Comparison of ENCODE assay signal across 15 cellular contexts in genomic region chr14:68665792-68666195, GRCh38.
DNase-seq lines count a peak whose midpoint lies in the region; ATAC-seq and TF ChIP-seq lines count a peak whose summit lies in the region.
"Had no signal": no experiment of that assay in that cellular context is flagged by ENCODE, and none has a peak within 500 bp of the region (broad histone marks: within the 10 kb centered on the region; RNA-seq: fewer than 3 reads in every experiment).

No MANE protein-coding gene starts in this region.

- H3K27me3 Mint-ChIP-seq in mesothelial cell of epicardium (ENCODE audit: low read depth) = no peaks in the 10 kb centered on the region
- H3K27me3 Mint-ChIP-seq in activated T-cell treated with anti-CD3 and anti-CD28 coated beads, Interleukin-2, amount 50 U/mL, for 24 hours = no peaks in the 10 kb centered on the region

- no peak overlapping the region for H3K4me3 Mint-ChIP-seq in mesothelial cell of epicardium
- no peak overlapping the region for H3K4me3 Mint-ChIP-seq in activated T-cell treated with anti-CD3 and anti-CD28 coated beads, Interleukin-2, amount 50 U/mL, for 24 hours

- peak overlapping the region; percentile 93 for H3K27ac Mint-ChIP-seq in mesothelial cell of epicardium
- H3K27ac Mint-ChIP-seq in activated T-cell treated with anti-CD3 and anti-CD28 coated beads, Interleukin-2, amount 50 U/mL, for 24 hours = no peak overlapping the region

- TF ChIP-seq CTCF in astrocyte of the spinal cord (IDR thresholded peaks at IDR 0.05; ENCODE audit: low read depth, low read length) = no peak
- no peak for TF ChIP-seq CTCF in mesothelial cell of epicardium (IDR thresholded peaks at IDR 0.05; ENCODE audit: unreplicated experiment)
- no peak for TF ChIP-seq CTCF in suprapubic skin (IDR thresholded peaks at IDR 0.05)

- H3K9me3 Mint-ChIP-seq in mesothelial cell of epicardium = no peaks in the 10 kb centered on the region
- peaks cover 7% of the 10 kb centered on the region for H3K9me3 Mint-ChIP-seq in activated T-cell treated with anti-CD3 and anti-CD28 coated beads, Interleukin-2, amount 50 U/mL, for 24 hours

- in situ Hi-C loops in astrocyte of the spinal cord (cut with HindIII; ENCODE audit: low sequenced_read_pairs) = no loop called here

- H3K9me3 ChIP-seq in suprapubic skin = no peaks in the 10 kb centered on the region

- H3K27me3 ChIP-seq in suprapubic skin = no peaks in the 10 kb centered on the region

- H3K4me1 Mint-ChIP-seq in mesothelial cell of epicardium = peaks cover 87% of the 10 kb centered on the region
- peaks cover 56% of the 10 kb centered on the region for H3K4me1 Mint-ChIP-seq in activated T-cell treated with anti-CD3 and anti-CD28 coated beads, Interleukin-2, amount 50 U/mL, for 24 hours (ENCODE audit: low read depth)

- DNase-seq in NCI-H2107 (lab: John Stamatoyannopoulos, UW) (peak; percentile 59), astrocyte of the spinal cord (ENCODE audit: low read depth, low spot score) (peak; percentile 17), mesothelial cell of epicardium (ENCODE audit: low spot score in 2 of 2, unreplicated experiment in 2 of 2) (peak in 1 of 2 experiments; percentile 31), suprapubic skin (ENCODE audit: low spot score in 2 of 2) (no peak), mucosa of gallbladder (ENCODE audit: low spot score) (no peak)
- DNase-seq in activated T-cell treated with anti-CD3 and anti-CD28 coated beads, Interleukin-2, amount 50 U/mL, for 24 hours = no peak
- no peak for DNase-seq in activated CD4-positive, alpha-beta T cell treated with anti-CD3 and anti-CD28 coated beads, Interleukin-2, amount 50 U/mL, for 4 hours
- DNase-seq: hypothalamus; naive thymus-derived CD4-positive, alpha-beta T cell; NCI-H1436 treated with DMSO at 0.1 percent for 48 hours; stimulated activated CD4-positive, alpha-beta T cell treated with anti-CD3 and anti-CD28 coated beads, Interleukin-2, amount 100 ng/mL, for 48 hours; substantia nigra; WERI-Rb-1 had no signal

- no peaks in the 10 kb centered on the region for H3K36me3 ChIP-seq in suprapubic skin
- H3K36me3 ChIP-seq: WERI-Rb-1 had no signal

- TF ChIP-seq EP300 in suprapubic skin (IDR thresholded peaks at IDR 0.05) = no peak

- no peak overlapping the region for H3K4me3 ChIP-seq in astrocyte of the spinal cord (ENCODE audit: low read depth, low read length)
- no peak overlapping the region for H3K4me3 ChIP-seq in suprapubic skin

- peaks cover 57% of the 10 kb centered on the region for H3K4me1 ChIP-seq in suprapubic skin

- no peak for TF ChIP-seq POLR2A in suprapubic skin (IDR thresholded peaks at IDR 0.05)

- peak overlapping the region; percentile 4 for H3K27ac ChIP-seq in suprapubic skin
- H3K27ac ChIP-seq: WERI-Rb-1 had no signal

- H3K36me3 Mint-ChIP-seq in mesothelial cell of epicardium = no peaks in the 10 kb centered on the region
- no peaks in the 10 kb centered on the region for H3K36me3 Mint-ChIP-seq in activated T-cell treated with anti-CD3 and anti-CD28 coated beads, Interleukin-2, amount 50 U/mL, for 24 hours (ENCODE audit: low read depth)

- ATAC-seq in GM21723 (IDR thresholded peaks at IDR 0.05; ENCODE audit: unreplicated experiment) = no peak
- ATAC-seq: naive thymus-derived CD4-positive, alpha-beta T cell; Panc1 had no signal

Comparison
In these comparisons a context has a peak if more than half of its experiments do, and no peak if none do; other contexts are left out.
1. DNase-seq: peak in NCI-H2107 (single experiment) and astrocyte of the spinal cord (single experiment); none in suprapubic skin (0 of 2), activated T-cell treated with anti-CD3 and anti-CD28 coated beads, Interleukin-2, amount 50 U/mL, for 24 hours (single experiment), mucosa of gallbladder (single experiment) and activated CD4-positive, alpha-beta T cell treated with anti-CD3 and anti-CD28 coated beads, Interleukin-2, amount 50 U/mL, for 4 hours (0 of 2).